Comparison of ENCODE assay signal across 27 cellular contexts in genomic region chr16:79981814-79982213, GRCh38.
"Had no signal": no experiment of that assay in that cellular context is flagged by ENCODE, and none has a peak within 500 bp of the region (broad histone marks: within the 10 kb centered on the region; RNA-seq: fewer than 3 reads in every experiment).

No MANE protein-coding gene starts in this region.

- H3K4me2 ChIP-seq: hepatocyte had no signal

- H3K36me3 Mint-ChIP-seq: memory B cell; naive thymus-derived CD4-positive, alpha-beta T cell; stimulated activated naive B cell treated with anti-CD40 and anti-IgM and Interleukin-4, amounts not matched to agents 10 μg/mL and 1 μg/mL and 100 μg/mL, for 72 hours had no signal

- H3K27me3 Mint-ChIP-seq: memory B cell; stimulated activated naive B cell treated with anti-CD40 and anti-IgM and Interleukin-4, amounts not matched to agents 10 μg/mL and 1 μg/mL and 100 μg/mL, for 72 hours had no signal

- H3K79me2 ChIP-seq: hepatocyte, parathyroid adenoma had no signal

- H3K27ac ChIP-seq: heart left ventricle, hepatocyte, left ventricle myocardium inferior, neutrophil, parathyroid adenoma, right atrium auricular region, skin epidermis, stomach, testis, thyroid gland, transverse colon, upper lobe of right lung, uterus had no signal

- H3K9me3 ChIP-seq: heart left ventricle, left ventricle myocardium inferior, mucosa of descending colon, neutrophil, right atrium auricular region, stomach, testis, thyroid gland, transverse colon, upper lobe of right lung, uterus had no signal

- H2AFZ ChIP-seq: hepatocyte, parathyroid adenoma had no signal

- H3K4me3 ChIP-seq: heart left ventricle, hepatocyte, left ventricle myocardium inferior, lung, mucosa of descending colon, right atrium auricular region, skin epidermis, stomach, testis, thyroid gland, transverse colon, upper lobe of right lung, uterus had no signal

- H3K36me3 ChIP-seq: heart left ventricle, left ventricle myocardium inferior, neutrophil, right atrium auricular region, stomach, thyroid gland, transverse colon, upper lobe of right lung, uterus had no signal

- ATAC-seq: heart left ventricle; mucosa of descending colon; naive thymus-derived CD4-positive, alpha-beta T cell; stimulated activated naive B cell treated with anti-CD40 and anti-IgM and Interleukin-4, amounts not matched to agents 10 μg/mL and 1 μg/mL and 100 μg/mL, for 72 hours; stimulated activated naive CD8-positive, alpha-beta T cell treated with anti-CD3 and anti-CD28 coated beads, Interleukin-15, Interleukin-2, amounts not matched to agents 100 U/mL and 50 U/mL, for 24 hours; upper lobe of right lung had no signal

- H3K4me3 Mint-ChIP-seq: memory B cell; naive thymus-derived CD4-positive, alpha-beta T cell; nephron; neural crest cell; stimulated activated naive B cell treated with anti-CD40 and anti-IgM and Interleukin-4, amounts not matched to agents 10 μg/mL and 1 μg/mL and 100 μg/mL, for 72 hours had no signal

- H3K27me3 ChIP-seq: heart left ventricle, hepatocyte, neutrophil, right atrium auricular region, stomach, testis, thyroid gland, transverse colon, upper lobe of right lung, uterus had no signal

- DNase-seq: heart left ventricle; islet precursor cell; left ventricle myocardium inferior; mucosa of descending colon; naive thymus-derived CD4-positive, alpha-beta T cell; stimulated activated CD4-positive, alpha-beta T cell treated with anti-CD3 and anti-CD28 coated beads, Interleukin-12 subunit alpha, Interleukin-12 subunit beta, amount 100 ng/mL, for 4 hours; stimulated activated CD4-positive, alpha-beta T cell treated with anti-CD3 and anti-CD28 coated beads, Interleukin-15, amount 100 ng/mL, for 24 hours; stimulated activated CD4-positive, alpha-beta T cell treated with anti-CD3 and anti-CD28 coated beads, Interleukin-2, amount 100 ng/mL, for 24 hours; stimulated activated CD4-positive, alpha-beta T cell treated with anti-CD3 and anti-CD28 coated beads, Interleukin-4, amount 100 ng/mL, for 1 hour; stimulated activated naive B cell treated with anti-CD40 and anti-IgM and Interleukin-4, amounts not matched to agents 10 μg/mL and 1 μg/mL and 100 μg/mL, for 72 hours; stimulated activated naive CD8-positive, alpha-beta T cell treated with anti-CD3 and anti-CD28 coated beads, Interleukin-15, Interleukin-2, amounts not matched to agents 100 U/mL and 50 U/mL, for 24 hours; stomach; testis; thyroid gland; transverse colon; upper lobe of right lung; uterus had no signal

- H3K9me3 Mint-ChIP-seq: memory B cell; nephron; neural crest cell; stimulated activated naive B cell treated with anti-CD40 and anti-IgM and Interleukin-4, amounts not matched to agents 10 μg/mL and 1 μg/mL and 100 μg/mL, for 72 hours had no signal

- H3K27ac Mint-ChIP-seq: memory B cell; naive thymus-derived CD4-positive, alpha-beta T cell; nephron; progenitor cell of endocrine pancreas; stimulated activated naive B cell treated with anti-CD40 and anti-IgM and Interleukin-4, amounts not matched to agents 10 μg/mL and 1 μg/mL and 100 μg/mL, for 72 hours had no signal

- H3K4me1 ChIP-seq: heart left ventricle, left ventricle myocardium inferior, parathyroid adenoma, right atrium auricular region, stomach, testis, transverse colon, upper lobe of right lung, uterus had no signal

- H3K9ac ChIP-seq: parathyroid adenoma had no signal

- H3K4me1 Mint-ChIP-seq: memory B cell; naive thymus-derived CD4-positive, alpha-beta T cell; nephron; neural crest cell; stimulated activated naive B cell treated with anti-CD40 and anti-IgM and Interleukin-4, amounts not matched to agents 10 μg/mL and 1 μg/mL and 100 μg/mL, for 72 hours had no signal
